2 cellular contexts compared by ENCODE assay signal in the genomic region with DNA sequence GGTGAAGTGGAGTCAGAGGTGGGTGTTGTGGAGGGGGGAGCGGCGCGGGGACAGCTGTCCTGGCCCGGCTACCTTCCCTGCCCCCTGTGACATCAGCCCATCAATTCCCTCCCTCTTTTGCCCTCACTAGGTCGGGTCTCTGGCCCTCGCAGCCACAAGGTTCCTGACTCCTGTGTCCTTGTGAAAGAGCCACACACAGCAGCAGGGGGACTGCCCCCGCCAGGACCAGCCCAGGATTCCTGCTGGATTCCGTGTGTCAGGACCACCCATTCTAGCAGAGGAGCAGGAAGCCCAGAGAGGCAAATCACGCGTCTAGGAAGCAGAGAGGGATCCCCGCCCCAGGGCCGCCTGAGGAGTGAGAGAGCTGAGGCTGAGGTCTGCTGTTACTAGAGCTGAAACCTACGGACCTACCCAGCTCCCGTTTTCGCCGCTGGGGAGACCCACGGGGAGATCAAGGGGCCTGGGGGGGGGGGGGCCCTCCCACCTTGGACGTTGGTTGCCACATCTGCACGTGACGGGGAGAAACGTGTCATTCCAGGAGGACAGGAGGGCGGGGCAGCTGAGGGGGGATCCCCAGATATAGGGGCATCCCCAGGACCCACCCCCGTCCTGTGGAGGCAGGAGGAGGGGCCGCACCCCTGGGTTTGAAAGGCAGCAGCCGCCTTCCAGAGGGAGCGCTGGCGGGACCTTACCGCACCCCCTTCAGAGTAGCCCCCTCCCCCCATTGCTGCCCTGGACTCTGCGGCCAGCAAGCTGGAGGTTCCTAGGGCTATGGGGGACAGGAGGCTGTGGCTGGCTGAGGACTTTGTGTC.
TF ChIP-seq lines count a peak whose summit lies in the region.

No MANE protein-coding gene starts in this region.

TF ChIP-seq in A549, 52 proteins besides CTCF, POLR2A, EP300 and RAD21:
- no peak for TF ChIP-seq JUNB (IDR thresholded peaks at IDR 0.05)
- TF ChIP-seq, protein P1, sequence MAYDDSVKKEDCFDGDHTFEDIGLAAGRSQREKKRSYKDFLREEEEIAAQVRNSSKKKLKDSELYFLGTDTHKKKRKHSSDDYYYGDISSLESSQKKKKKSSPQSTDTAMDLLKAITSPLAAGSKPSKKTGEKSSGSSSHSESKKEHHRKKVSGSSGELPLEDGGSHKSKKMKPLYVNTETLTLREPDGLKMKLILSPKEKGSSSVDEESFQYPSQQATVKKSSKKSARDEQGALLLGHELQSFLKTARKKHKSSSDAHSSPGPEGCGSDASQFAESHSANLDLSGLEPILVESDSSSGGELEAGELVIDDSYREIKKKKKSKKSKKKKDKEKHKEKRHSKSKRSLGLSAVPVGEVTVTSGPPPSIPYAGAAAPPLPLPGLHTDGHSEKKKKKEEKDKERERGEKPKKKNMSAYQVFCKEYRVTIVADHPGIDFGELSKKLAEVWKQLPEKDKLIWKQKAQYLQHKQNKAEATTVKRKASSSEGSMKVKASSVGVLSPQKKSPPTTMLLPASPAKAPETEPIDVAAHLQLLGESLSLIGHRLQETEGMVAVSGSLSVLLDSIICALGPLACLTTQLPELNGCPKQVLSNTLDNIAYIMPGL (CRISPR knock-in tag; IDR thresholded peaks at IDR 0.05; ENCODE audit: borderline replicate concordance) = no peak
- no peak for TF ChIP-seq HEYL (CRISPR knock-in tag; IDR thresholded peaks at IDR 0.05)
- TF ChIP-seq HOXA7 (CRISPR knock-in tag; IDR thresholded peaks at IDR 0.05) = no peak
- no peak for TF ChIP-seq FOSB (CRISPR knock-in tag; IDR thresholded peaks at IDR 0.05)
- TF ChIP-seq FOSL2 (IDR thresholded peaks at IDR 0.05) = no peak
- no peak for TF ChIP-seq FOSL2 (CRISPR knock-in tag; IDR thresholded peaks at IDR 0.05)
- TF ChIP-seq, protein P2, sequence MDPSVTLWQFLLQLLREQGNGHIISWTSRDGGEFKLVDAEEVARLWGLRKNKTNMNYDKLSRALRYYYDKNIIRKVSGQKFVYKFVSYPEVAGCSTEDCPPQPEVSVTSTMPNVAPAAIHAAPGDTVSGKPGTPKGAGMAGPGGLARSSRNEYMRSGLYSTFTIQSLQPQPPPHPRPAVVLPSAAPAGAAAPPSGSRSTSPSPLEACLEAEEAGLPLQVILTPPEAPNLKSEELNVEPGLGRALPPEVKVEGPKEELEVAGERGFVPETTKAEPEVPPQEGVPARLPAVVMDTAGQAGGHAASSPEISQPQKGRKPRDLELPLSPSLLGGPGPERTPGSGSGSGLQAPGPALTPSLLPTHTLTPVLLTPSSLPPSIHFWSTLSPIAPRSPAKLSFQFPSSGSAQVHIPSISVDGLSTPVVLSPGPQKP (IDR thresholded peaks at IDR 0.05; ENCODE audit: low read depth, low read length) = no peak
- no peak for TF ChIP-seq KDM1A (IDR thresholded peaks at IDR 0.05; ENCODE audit: low read depth)
- TF ChIP-seq, protein P3, sequence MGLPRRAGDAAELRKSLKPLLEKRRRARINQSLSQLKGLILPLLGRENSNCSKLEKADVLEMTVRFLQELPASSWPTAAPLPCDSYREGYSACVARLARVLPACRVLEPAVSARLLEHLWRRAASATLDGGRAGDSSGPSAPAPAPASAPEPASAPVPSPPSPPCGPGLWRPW (IDR thresholded peaks at IDR 0.05) = no peak
- no peak for TF ChIP-seq MAFK (IDR thresholded peaks at IDR 0.05; ENCODE audit: partially characterized antibody)
- TF ChIP-seq, protein P4, sequence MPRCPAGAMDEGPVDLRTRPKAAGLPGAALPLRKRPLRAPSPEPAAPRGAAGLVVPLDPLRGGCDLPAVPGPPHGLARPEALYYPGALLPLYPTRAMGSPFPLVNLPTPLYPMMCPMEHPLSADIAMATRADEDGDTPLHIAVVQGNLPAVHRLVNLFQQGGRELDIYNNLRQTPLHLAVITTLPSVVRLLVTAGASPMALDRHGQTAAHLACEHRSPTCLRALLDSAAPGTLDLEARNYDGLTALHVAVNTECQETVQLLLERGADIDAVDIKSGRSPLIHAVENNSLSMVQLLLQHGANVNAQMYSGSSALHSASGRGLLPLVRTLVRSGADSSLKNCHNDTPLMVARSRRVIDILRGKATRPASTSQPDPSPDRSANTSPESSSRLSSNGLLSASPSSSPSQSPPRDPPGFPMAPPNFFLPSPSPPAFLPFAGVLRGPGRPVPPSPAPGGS (IDR thresholded peaks at IDR 0.05) = no peak
- TF ChIP-seq CEBPB (IDR thresholded peaks at IDR 0.05) = no peak
- TF ChIP-seq EHMT2 (IDR thresholded peaks at IDR 0.05; ENCODE audit: low read depth) = no peak
- no peak for TF ChIP-seq JUN (IDR thresholded peaks at IDR 0.05)

TF ChIP-seq in endothelial cell of umbilical vein, 7 proteins besides CTCF, POLR2A, EP300 and RAD21:
- no peak for TF ChIP-seq MYC (IDR thresholded peaks at IDR 0.05; ENCODE audit: low read depth, low read length)
- no peak for TF ChIP-seq GATA2 (IDR thresholded peaks at IDR 0.05; ENCODE audit: insufficient read depth, insufficient read length, low read depth, low read length)
- no peak for TF ChIP-seq EZH2 (IDR thresholded peaks at IDR 0.05; ENCODE audit: borderline replicate concordance, low read depth, low read length, severe bottlenecking)
- no peak for TF ChIP-seq FOS (IDR thresholded peaks at IDR 0.05; ENCODE audit: borderline replicate concordance, insufficient read depth, low read length)
